1 cellular context compared by ENCODE assay signal in genomic region chrX:149569770-149570169, GRCh38.
TF ChIP-seq lines count a peak whose summit lies in the region.

No MANE protein-coding gene starts in this region.

TF ChIP-seq in GM12878, 131 proteins besides CTCF, POLR2A, EP300 and RAD21:
- TF ChIP-seq TCF3 (IDR thresholded peaks at IDR 0.05; ENCODE audit: borderline replicate concordance, insufficient read depth, low read depth, low read length) = no peak
- TF ChIP-seq RUNX3 (IDR thresholded peaks at IDR 0.05; ENCODE audit: low read length) = peak; percentile 37; the same call in 1 of the 2 replicates
- no peak for TF ChIP-seq USF1 (IDR thresholded peaks at IDR 0.05; ENCODE audit: borderline replicate concordance, extremely low read length, insufficient read depth, low read depth, low read length)
- no peak for TF ChIP-seq HDGF (IDR thresholded peaks at IDR 0.05)
- 0 out of 2 replicates have a peak, but pooled peaks have one; percentile 36 for TF ChIP-seq EED (IDR thresholded peaks at IDR 0.05; ENCODE audit: low read depth)
- TF ChIP-seq TBL1XR1 (IDR thresholded peaks at IDR 0.05; ENCODE audit: low read depth, low read length) = no peak
